In the genomic region with DNA sequence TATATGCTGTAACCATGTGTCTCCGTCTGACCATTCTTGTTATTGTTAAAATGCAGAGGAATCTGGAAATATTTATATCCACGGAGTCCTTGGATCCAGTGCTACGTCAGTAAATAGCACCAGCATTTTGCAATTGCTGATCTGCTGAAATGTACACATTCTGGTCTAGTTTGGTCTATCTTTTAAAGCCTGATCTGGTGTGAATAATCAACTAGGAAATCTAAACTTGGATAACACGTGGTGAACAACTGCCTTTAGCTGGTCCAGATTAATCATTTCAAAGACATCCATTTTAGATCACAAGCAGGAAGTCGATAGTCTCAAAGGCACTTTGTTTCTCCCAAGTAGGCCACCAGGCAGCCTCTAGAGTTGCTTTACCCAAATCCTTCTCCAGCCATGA, we compare ENCODE assay signal across 16 cellular contexts. TPM values are rescaled to one million over a fixed set of nuclear protein-coding genes. Genes with fewer than 3 reads are reported as not detected.
"Had no signal": no experiment of that assay in that cellular context is flagged by ENCODE, and none has a peak within 500 bp of the region (broad histone marks: within the 10 kb centered on the region; RNA-seq: fewer than 3 reads in every experiment).

No MANE protein-coding gene starts in this region.

- H3K27ac Mint-ChIP-seq: T-helper 2 cell treated with Interferon-gamma antibody and Interleukin-4, amounts not matched to agents 5 μg/mL and 100 μg/mL, for 36 hours had no signal

- H3K9me3 ChIP-seq: suprapubic skin, upper lobe of right lung had no signal

- ATAC-seq: activated naive CD4-positive, alpha-beta T cell treated with anti-CD3 and anti-CD28 coated beads, Interleukin-2, amount 50 U/mL, for 72 hours; esophagus mucosa; right cardiac atrium; upper lobe of right lung had no signal

- H3K9me3 Mint-ChIP-seq: activated naive CD4-positive, alpha-beta T cell treated with anti-CD3 and anti-CD28 coated beads, Interleukin-2, amount 50 U/mL, for 72 hours; T-helper 2 cell treated with Interferon-gamma antibody and Interleukin-4, amounts not matched to agents 5 μg/mL and 100 μg/mL, for 36 hours had no signal

- H3K27me3 ChIP-seq: dorsolateral prefrontal cortex, suprapubic skin, upper lobe of right lung had no signal

- H3K36me3 Mint-ChIP-seq: activated naive CD4-positive, alpha-beta T cell treated with anti-CD3 and anti-CD28 coated beads, Interleukin-2, amount 50 U/mL, for 72 hours; naive B cell had no signal

- H3K4me3 ChIP-seq: dorsolateral prefrontal cortex, suprapubic skin, upper lobe of right lung had no signal

- H3K36me3 ChIP-seq: upper lobe of right lung had no signal

- DNase-seq: activated CD4-positive, alpha-beta T cell treated with anti-CD3 and anti-CD28 coated beads, Interleukin-2, amount 50 U/mL, for 1 hour; activated T-cell treated with anti-CD3 and anti-CD28 coated beads, Interleukin-2, amount 50 U/mL, for 1 hour; dorsolateral prefrontal cortex; hypothalamus; kidney glomerular epithelial cell; naive B cell; posterior cingulate gyrus; right cardiac atrium; stimulated activated CD4-positive, alpha-beta T cell treated with anti-CD3 and anti-CD28 coated beads, Interleukin-2, amount 100 ng/mL, for 24 hours; stimulated activated naive CD4-positive, alpha-beta T cell; SW 1271; upper lobe of right lung had no signal

- H3K4me3 Mint-ChIP-seq: naive B cell; T-helper 2 cell treated with Interferon-gamma antibody and Interleukin-4, amounts not matched to agents 5 μg/mL and 100 μg/mL, for 36 hours had no signal

- H3K27ac ChIP-seq: suprapubic skin, upper lobe of right lung had no signal

- H3K4me1 Mint-ChIP-seq: naive B cell had no signal

RNA-seq across cellular contexts. Expression of a gene that starts 32.6 kb away (rescaled TPM):
- total RNA-seq: activated naive CD4-positive, alpha-beta T cell treated with anti-CD3 and anti-CD28 coated beads, Interleukin-2, amount 50 U/mL, for 72 hours had no signal
